Comparison of ENCODE assay signal across 14 cellular contexts in the genomic region with DNA sequence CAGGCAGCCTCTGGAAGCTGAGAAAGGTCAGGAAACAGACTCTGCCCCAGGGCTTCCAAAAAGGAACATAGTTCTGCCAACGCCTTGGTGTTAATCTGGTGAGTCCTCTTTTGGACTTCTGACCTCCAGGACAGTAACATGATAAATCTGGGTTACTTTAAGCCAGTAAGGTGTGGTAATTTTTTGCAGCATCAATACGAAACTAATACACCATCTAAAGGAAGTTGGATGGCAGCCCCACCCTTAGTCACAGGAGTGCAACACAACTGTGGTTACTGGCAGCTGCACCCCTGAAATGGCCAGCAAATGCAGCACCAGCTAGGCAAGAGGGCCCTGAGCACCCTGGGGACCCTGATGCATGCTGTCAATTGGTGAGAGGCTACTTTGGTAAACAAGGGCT. TPM values are rescaled to one million over a fixed set of nuclear protein-coding genes. Genes with fewer than 3 reads are reported as not detected.
A peak's percentile ranks its signal among the peaks of the same experiment; 100 is the strongest.
DNase-seq lines count a peak whose midpoint lies in the region; ATAC-seq and TF ChIP-seq lines count a peak whose summit lies in the region.
"Had no signal": no experiment of that assay in that cellular context is flagged by ENCODE, and none has a peak within 500 bp of the region (broad histone marks: within the 10 kb centered on the region; RNA-seq: fewer than 3 reads in every experiment).

No MANE protein-coding gene starts in this region.

- no peak overlapping the region for H3K27ac Mint-ChIP-seq in MCF 10A (ENCODE audit: low read depth, unreplicated experiment)
- peak overlapping the region; percentile 59 for H3K27ac Mint-ChIP-seq in dendritic cell treated with granulocyte-macrophage colony-stimulating factor and Interleukin-4, amounts not matched to agents 40 ng/mL and 50 ng/mL, for 4 days
- H3K27ac Mint-ChIP-seq: activated T-cell treated with anti-CD3 and anti-CD28 coated beads, Interleukin-2, amount 50 U/mL, for 24 hours had no signal

- WGBS in aorta, 2 donors, result 79 to 85% methylated on average over 2 of the region's 2 CpGs

- no peak overlapping the region for H3K27ac ChIP-seq in breast epithelium
- H3K27ac ChIP-seq in OCI-LY3 (ENCODE audit: low read length), result peak overlapping the region; percentile 65
- no peak overlapping the region for H3K27ac ChIP-seq in brain microvascular endothelial cell
- H3K27ac ChIP-seq in aorta (ENCODE audit: low read depth in 1 of 2, low read length in 2 of 2), result no peak overlapping the region
- H3K27ac ChIP-seq: cardiac muscle cell had no signal

- no peak for ATAC-seq in aorta (ENCODE audit: low FRiP score)

- intact Hi-C loops in MCF 10A (cut with micrococcal nuclease), result no loop called here
- intact Hi-C loops in breast epithelium (cut with DNase I; ENCODE audit: low total_unique reads), result no loop called here
- intact Hi-C loops in dendritic cell treated with granulocyte-macrophage colony-stimulating factor and Interleukin-4, amounts not matched to agents 40 ng/mL and 50 ng/mL, for 4 days (cut with micrococcal nuclease), result no loop called here
- intact Hi-C loops in aorta (cut with DNase I), result no loop called here

- H3K4me1 ChIP-seq in breast epithelium (no peaks in the 10 kb centered on the region), OCI-LY3 (ENCODE audit: low read length) (peaks cover 28% of the 10 kb centered on the region), aorta (ENCODE audit: control insufficient read depth in 1 of 2, insufficient read depth in 2 of 2, low read length in 2 of 2) (no peaks in the 10 kb centered on the region)
- H3K4me1 ChIP-seq: BE2C had no signal

- H3K27me3 ChIP-seq in breast epithelium (no peaks in the 10 kb centered on the region), OCI-LY3 (ENCODE audit: low read depth, low read length) (no peaks in the 10 kb centered on the region), brain microvascular endothelial cell (replicated peaks) (no peaks in the 10 kb centered on the region), aorta (ENCODE audit: control insufficient read depth in 1 of 2, insufficient read depth in 2 of 2, low read length in 1 of 2) (no peaks in the 10 kb centered on the region)
- H3K27me3 ChIP-seq: BE2C, cardiac muscle cell had no signal

- H3K9ac ChIP-seq in OCI-LY3 (ENCODE audit: low read length), result peak overlapping the region; percentile 40

- H3K79me2 ChIP-seq in OCI-LY3 (ENCODE audit: low read length), result no peaks in the 10 kb centered on the region

- in situ Hi-C loops in brain microvascular endothelial cell (cut with HindIII; ENCODE audit: low pct_ligation_motif_present, low sequenced_read_pairs), result no loop called here

- CTCF ChIA-PET in MCF 10A (lab: Yijun Ruan, JAX), result interaction anchor here (0.5 to 2.4 kb wide), 8 partner anchors 10 to 462 kb away, joined by 3 to 9 read pairs (median 4); partner anchors contain the start of gene CREG2

- H3K4me2 ChIP-seq in OCI-LY3 (ENCODE audit: low read length), result peak overlapping the region; percentile 80

- H3K9me3 ChIP-seq in breast epithelium (no peaks in the 10 kb centered on the region), OCI-LY3 (ENCODE audit: insufficient read depth, low read length) (no peaks in the 10 kb centered on the region), aorta (ENCODE audit: control insufficient read depth, low read length) (no peaks in the 10 kb centered on the region)
- H3K9me3 ChIP-seq: BE2C had no signal

- no peak for TF ChIP-seq POLR2A in breast epithelium (IDR thresholded peaks at IDR 0.05)

- no TSS peak for BruUV-seq in MCF 10A (replicated peaks; lab: Mats Ljungman, UMichigan)

- no peaks in the 10 kb centered on the region for H3K9me3 Mint-ChIP-seq in MCF 10A (ENCODE audit: unreplicated experiment)
- no peaks in the 10 kb centered on the region for H3K9me3 Mint-ChIP-seq in dendritic cell treated with granulocyte-macrophage colony-stimulating factor and Interleukin-4, amounts not matched to agents 40 ng/mL and 50 ng/mL, for 4 days
- H3K9me3 Mint-ChIP-seq: activated T-cell treated with anti-CD3 and anti-CD28 coated beads, Interleukin-2, amount 50 U/mL, for 24 hours had no signal

- peak overlapping the region; percentile 10; the same call in 1 of the 2 replicates for H2AFZ ChIP-seq in OCI-LY3 (ENCODE audit: low read depth, low read length)

- DNase-seq in MCF 10A (ENCODE audit: unreplicated experiment) (peak; percentile 26), breast epithelium (ENCODE audit: low spot score in 2 of 2) (no peak), brain microvascular endothelial cell (no peak), aorta (no peak), cerebellar cortex (ENCODE audit: low spot score) (no peak), hepatic stellate cell (ENCODE audit: low spot score) (no peak)
- DNase-seq: activated T-cell treated with anti-CD3 and anti-CD28 coated beads, Interleukin-2, amount 50 U/mL, for 24 hours; BE2C; erythroblast; posterior cingulate gyrus had no signal

- POLR2A ChIA-PET in MCF 10A (lab: Yijun Ruan, JAX), result interaction anchor here (0.6 to 4.2 kb wide), 12 partner anchors 11 to 465 kb away, joined by 3 to 19 read pairs (median 4); partner anchors contain the start of genes CREG2 and MAP4K4

- TF ChIP-seq CTCF in MCF 10A (IDR thresholded peaks at IDR 0.05; ENCODE audit: unreplicated experiment), result no peak
- no peak for TF ChIP-seq CTCF in breast epithelium (IDR thresholded peaks at IDR 0.05)
- no peak for TF ChIP-seq CTCF in OCI-LY3 (IDR thresholded peaks at IDR 0.05; ENCODE audit: low read depth, low read length)
- TF ChIP-seq CTCF in brain microvascular endothelial cell (IDR thresholded peaks at IDR 0.05; ENCODE audit: low read depth, low read length, missing control alignments), result no peak

- H3K36me3 Mint-ChIP-seq in MCF 10A (ENCODE audit: insufficient read depth, unreplicated experiment), result no peaks in the 10 kb centered on the region
- no peaks in the 10 kb centered on the region for H3K36me3 Mint-ChIP-seq in dendritic cell treated with granulocyte-macrophage colony-stimulating factor and Interleukin-4, amounts not matched to agents 40 ng/mL and 50 ng/mL, for 4 days (ENCODE audit: low read depth)

- H3K4me3 Mint-ChIP-seq in MCF 10A (ENCODE audit: unreplicated experiment), result no peak overlapping the region
- no peak overlapping the region for H3K4me3 Mint-ChIP-seq in dendritic cell treated with granulocyte-macrophage colony-stimulating factor and Interleukin-4, amounts not matched to agents 40 ng/mL and 50 ng/mL, for 4 days
- H3K4me3 Mint-ChIP-seq: activated T-cell treated with anti-CD3 and anti-CD28 coated beads, Interleukin-2, amount 50 U/mL, for 24 hours had no signal

- no peaks in the 10 kb centered on the region for H3K36me3 ChIP-seq in breast epithelium
- H3K36me3 ChIP-seq in OCI-LY3 (replicated peaks; ENCODE audit: low read depth, low read length), result no peaks in the 10 kb centered on the region
- no peaks in the 10 kb centered on the region for H3K36me3 ChIP-seq in brain microvascular endothelial cell (replicated peaks)
- no peaks in the 10 kb centered on the region for H3K36me3 ChIP-seq in aorta (ENCODE audit: control insufficient read depth in 1 of 2, insufficient read depth in 2 of 2, low read length in 1 of 2)
- H3K36me3 ChIP-seq: BE2C, cardiac muscle cell had no signal

- H4K20me1 ChIP-seq in OCI-LY3 (ENCODE audit: insufficient read depth, low read length), result no peaks in the 10 kb centered on the region

- H3K4me1 Mint-ChIP-seq in MCF 10A (ENCODE audit: insufficient read depth, unreplicated experiment), result peaks cover 32% of the 10 kb centered on the region
- peaks cover 26% of the 10 kb centered on the region for H3K4me1 Mint-ChIP-seq in dendritic cell treated with granulocyte-macrophage colony-stimulating factor and Interleukin-4, amounts not matched to agents 40 ng/mL and 50 ng/mL, for 4 days (ENCODE audit: low read depth)

- H3K27me3 Mint-ChIP-seq in MCF 10A (ENCODE audit: insufficient read depth, unreplicated experiment), result no peaks in the 10 kb centered on the region
- peaks cover 9% of the 10 kb centered on the region for H3K27me3 Mint-ChIP-seq in dendritic cell treated with granulocyte-macrophage colony-stimulating factor and Interleukin-4, amounts not matched to agents 40 ng/mL and 50 ng/mL, for 4 days
- H3K27me3 Mint-ChIP-seq: activated T-cell treated with anti-CD3 and anti-CD28 coated beads, Interleukin-2, amount 50 U/mL, for 24 hours had no signal

- H3K4me3 ChIP-seq in breast epithelium (no peak overlapping the region), OCI-LY3 (ENCODE audit: low read length) (peak overlapping the region; percentile 54), brain microvascular endothelial cell (ENCODE audit: low read depth, low read length) (no peak overlapping the region), aorta (ENCODE audit: low read length in 2 of 2) (no peak overlapping the region)
- H3K4me3 ChIP-seq: cardiac muscle cell had no signal

RNA-seq across cellular contexts. Expression of gene CREG2, which starts 25.8 kb away (rescaled TPM):
- total RNA-seq in MCF 10A (2022), result not detected in 2 replicates
- under 1 TPM in 1 of 3 donors, not detected in 2; under 0.01 TPM for total RNA-seq in breast epithelium
- total RNA-seq in aorta, result under 1 TPM in 1 of 2 donors, not detected in 1; 0.60 TPM
- polyA plus RNA-seq in aorta, result not detected
- total RNA-seq: G401 had no signal

RNA-seq across cellular contexts. Expression of gene RNF149, which starts 53.0 kb away (rescaled TPM):
- 34.7 and 34.8 TPM in 2 replicates for total RNA-seq in MCF 10A (2022)
- total RNA-seq in breast epithelium, result 100 to 1,000 TPM in 1 of 3 donors, 10 to 100 TPM in 2; 65.6 to 101 (median 75.4) TPM
- total RNA-seq in aorta, result 10 to 100 TPM; 71.6 to 92.1 TPM
- polyA plus RNA-seq in aorta, result 10 to 100 TPM; 22.9 to 34.2 TPM
